28 cellular contexts compared by ENCODE assay signal in the genomic region with DNA sequence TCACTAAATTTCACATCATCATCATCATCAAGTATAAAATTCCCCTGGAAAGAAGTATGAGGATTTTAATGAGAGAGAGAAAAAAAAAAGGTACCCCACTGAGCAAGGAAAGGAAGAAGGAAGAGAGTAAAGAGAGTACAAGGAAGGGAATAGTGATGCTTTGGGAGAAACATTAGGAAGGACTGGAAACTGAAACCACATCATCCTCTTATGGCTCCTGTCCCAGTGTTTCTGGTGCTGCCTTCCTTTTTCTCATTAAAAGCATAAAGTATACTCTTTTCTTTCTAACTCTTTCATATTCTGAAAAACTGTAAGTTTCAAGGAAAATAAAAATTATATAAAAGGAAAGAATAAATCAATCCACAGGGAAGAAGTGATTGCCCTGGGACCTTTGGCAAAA.
A peak's percentile ranks its signal among the peaks of the same experiment; 100 is the strongest.
DNase-seq lines count a peak whose midpoint lies in the region; ATAC-seq and TF ChIP-seq lines count a peak whose summit lies in the region.
"Had no signal": no experiment of that assay in that cellular context is flagged by ENCODE, and none has a peak within 500 bp of the region (broad histone marks: within the 10 kb centered on the region; RNA-seq: fewer than 3 reads in every experiment).

No MANE protein-coding gene starts in this region.

- H3K36me3 ChIP-seq in GM23248 (ENCODE audit: low read depth), result no peaks in the 10 kb centered on the region
- H3K36me3 ChIP-seq: BLaER1 treated with 17β-estradiol and CSF1 and Interleukin-3, amounts not matched to agents 10 nM and 100 nM; esophagus muscularis mucosa; tibial artery had no signal

- no peak for TF ChIP-seq CTCF in AG10803 (conservative IDR thresholded peaks at IDR 0.05; ENCODE audit: low read length)
- no peak for TF ChIP-seq CTCF in glutamatergic neuron (IDR thresholded peaks at IDR 0.05; ENCODE audit: partially characterized antibody, unreplicated experiment)

- H3K4me3 ChIP-seq in AG10803 (ENCODE audit: low read length) (no peak overlapping the region), GM23248 (no peak overlapping the region)
- H3K4me3 ChIP-seq: BLaER1 treated with 17β-estradiol and CSF1 and Interleukin-3, amounts not matched to agents 10 nM and 100 nM; body of pancreas; esophagus muscularis mucosa; lung; mucosa of descending colon; tibial artery had no signal

- H4K20me1 ChIP-seq in GM23248 (ENCODE audit: insufficient read depth), result no peaks in the 10 kb centered on the region
- H4K20me1 ChIP-seq: BLaER1 treated with 17β-estradiol and CSF1 and Interleukin-3, amounts not matched to agents 10 nM and 100 nM had no signal

- no peaks in the 10 kb centered on the region for H3K27me3 Mint-ChIP-seq in glutamatergic neuron (ENCODE audit: unreplicated experiment)
- H3K27me3 Mint-ChIP-seq: activated CD4-positive, alpha-beta memory T cell treated with anti-CD3 and anti-CD28 coated beads for 36 hours; central memory CD8-positive, alpha-beta T cell had no signal

- H3K27me3 ChIP-seq in GM23248 (replicated peaks; ENCODE audit: insufficient read depth), result no peaks in the 10 kb centered on the region
- H3K27me3 ChIP-seq: BLaER1 treated with 17β-estradiol and CSF1 and Interleukin-3, amounts not matched to agents 10 nM and 100 nM; body of pancreas; esophagus muscularis mucosa; tibial artery had no signal

- H3K9me3 Mint-ChIP-seq in glutamatergic neuron (ENCODE audit: unreplicated experiment), result peaks cover 2% of the 10 kb centered on the region
- H3K9me3 Mint-ChIP-seq: activated CD4-positive, alpha-beta memory T cell treated with anti-CD3 and anti-CD28 coated beads for 36 hours; central memory CD8-positive, alpha-beta T cell; natural killer cell treated with Interleukin-12 subunit alpha and Interleukin-12 subunit beta and Interleukin-15 and Interleukin-18, amount 100 ng/mL, for 72 hours had no signal

- no peaks in the 10 kb centered on the region for H3K4me1 ChIP-seq in GM23248 (ENCODE audit: insufficient read depth)
- H3K4me1 ChIP-seq: body of pancreas, tibial artery had no signal

- no peaks in the 10 kb centered on the region for H3K9me3 ChIP-seq in GM23248 (ENCODE audit: low read depth)
- H3K9me3 ChIP-seq: body of pancreas, esophagus muscularis mucosa, mucosa of descending colon, tibial artery had no signal

- no peak overlapping the region for H3K4me2 ChIP-seq in GM23248 (ENCODE audit: unreplicated experiment)
- H3K4me2 ChIP-seq: BLaER1 treated with 17β-estradiol and CSF1 and Interleukin-3, amounts not matched to agents 10 nM and 100 nM had no signal

- no peak for ATAC-seq in HG03469 (IDR thresholded peaks at IDR 0.05; ENCODE audit: unreplicated experiment)
- ATAC-seq: activated T-cell treated with anti-CD3 and anti-CD28 coated beads, Interleukin-2, amount 50 U/mL, for 72 hours; body of pancreas; mucosa of descending colon; natural killer cell treated with Interleukin-12 subunit alpha and Interleukin-12 subunit beta and Interleukin-15 and Interleukin-18, amount 100 ng/mL, for 72 hours; Panc1 had no signal

- H3K27ac Mint-ChIP-seq in glutamatergic neuron (ENCODE audit: unreplicated experiment), result peak overlapping the region; percentile 29
- H3K27ac Mint-ChIP-seq: activated CD4-positive, alpha-beta memory T cell treated with anti-CD3 and anti-CD28 coated beads for 36 hours; activated T-cell treated with anti-CD3 and anti-CD28 coated beads, Interleukin-2, amount 50 U/mL, for 72 hours; natural killer cell treated with Interleukin-12 subunit alpha and Interleukin-12 subunit beta and Interleukin-15 and Interleukin-18, amount 100 ng/mL, for 72 hours had no signal

- peaks cover 16% of the 10 kb centered on the region for H3K4me1 Mint-ChIP-seq in glutamatergic neuron (ENCODE audit: low read depth, unreplicated experiment)
- H3K4me1 Mint-ChIP-seq: central memory CD8-positive, alpha-beta T cell had no signal

- no peak overlapping the region for H3K27ac ChIP-seq in GM23248
- H3K27ac ChIP-seq: BLaER1 treated with 17β-estradiol and CSF1 and Interleukin-3, amounts not matched to agents 10 nM and 100 nM; body of pancreas; esophagus muscularis mucosa; HL-60; tibial artery had no signal

- peaks cover 5% of the 10 kb centered on the region for H3K36me3 Mint-ChIP-seq in glutamatergic neuron (ENCODE audit: unreplicated experiment)
- H3K36me3 Mint-ChIP-seq: activated CD4-positive, alpha-beta memory T cell treated with anti-CD3 and anti-CD28 coated beads for 36 hours had no signal

- no peaks in the 10 kb centered on the region for H3K9me2 ChIP-seq in GM23248 (ENCODE audit: insufficient read depth)

- H2AFZ ChIP-seq in GM23248, result peak overlapping the region; percentile 10; the same call in 1 of the 2 replicates

- no peaks in the 10 kb centered on the region for H3K79me2 ChIP-seq in GM23248 (ENCODE audit: insufficient read depth)

- H3K4me3 Mint-ChIP-seq in glutamatergic neuron (ENCODE audit: unreplicated experiment), result no peak overlapping the region
- H3K4me3 Mint-ChIP-seq: activated CD4-positive, alpha-beta memory T cell treated with anti-CD3 and anti-CD28 coated beads for 36 hours; activated T-cell treated with anti-CD3 and anti-CD28 coated beads, Interleukin-2, amount 50 U/mL, for 72 hours; central memory CD8-positive, alpha-beta T cell; natural killer cell treated with Interleukin-12 subunit alpha and Interleukin-12 subunit beta and Interleukin-15 and Interleukin-18, amount 100 ng/mL, for 72 hours had no signal

- H3K9ac ChIP-seq in GM23248, result no peak overlapping the region
- H3K9ac ChIP-seq: BLaER1 treated with 17β-estradiol and CSF1 and Interleukin-3, amounts not matched to agents 10 nM and 100 nM had no signal

- H3F3A ChIP-seq in GM23248 (ENCODE audit: insufficient read depth), result no peaks in the 10 kb centered on the region

- in situ Hi-C loops in GM23248 (cut with MboI), result no loop called here

- peak; percentile 17 for DNase-seq in AG10803 (ENCODE audit: low read depth)
- DNase-seq in GM23248, result peak; percentile 17
- peak; percentile 4 for DNase-seq in RPMI7951 (ENCODE audit: low read depth)
- no peak for DNase-seq in glutamatergic neuron
- no peak for DNase-seq in activated naive CD4-positive, alpha-beta T cell treated with Interleukin-2 at 50 U/mL for 16 hours
- DNase-seq in OCI-M2 (lab: John Stamatoyannopoulos, UW; ENCODE audit: unreplicated experiment), result no peak
- DNase-seq: activated CD4-positive, alpha-beta memory T cell treated with anti-CD3 and anti-CD28 coated beads for 36 hours; activated CD4-positive, alpha-beta T cell treated with anti-CD3 and anti-CD28 coated beads for 1 hour; activated T-cell treated with anti-CD3 and anti-CD28 coated beads, Interleukin-2, amount 50 U/mL, for 72 hours; body of pancreas; dermis blood vessel endothelial cell; H7; hippocampal formation; MM.1S; mucosa of descending colon; NCI-H1694 treated with DMSO at 0.1 percent for 48 hours; NCI-H524; occipital lobe; stimulated activated CD4-positive, alpha-beta T cell treated with anti-CD3 and anti-CD28 coated beads, Interleukin-4, amount 100 ng/mL, for 1 hour; tibial artery had no signal

Comparison
In these comparisons a context has a peak if more than half of its experiments do, and no peak if none do; other contexts are left out.
1. DNase-seq: peak in AG10803 (single experiment), GM23248 (single experiment) and RPMI7951 (single experiment); none in glutamatergic neuron (single experiment), activated naive CD4-positive, alpha-beta T cell treated with Interleukin-2 at 50 U/mL for 16 hours (single experiment) and OCI-M2 (single experiment).